ENCODE assay signal across 20 cellular contexts in the genomic region with DNA sequence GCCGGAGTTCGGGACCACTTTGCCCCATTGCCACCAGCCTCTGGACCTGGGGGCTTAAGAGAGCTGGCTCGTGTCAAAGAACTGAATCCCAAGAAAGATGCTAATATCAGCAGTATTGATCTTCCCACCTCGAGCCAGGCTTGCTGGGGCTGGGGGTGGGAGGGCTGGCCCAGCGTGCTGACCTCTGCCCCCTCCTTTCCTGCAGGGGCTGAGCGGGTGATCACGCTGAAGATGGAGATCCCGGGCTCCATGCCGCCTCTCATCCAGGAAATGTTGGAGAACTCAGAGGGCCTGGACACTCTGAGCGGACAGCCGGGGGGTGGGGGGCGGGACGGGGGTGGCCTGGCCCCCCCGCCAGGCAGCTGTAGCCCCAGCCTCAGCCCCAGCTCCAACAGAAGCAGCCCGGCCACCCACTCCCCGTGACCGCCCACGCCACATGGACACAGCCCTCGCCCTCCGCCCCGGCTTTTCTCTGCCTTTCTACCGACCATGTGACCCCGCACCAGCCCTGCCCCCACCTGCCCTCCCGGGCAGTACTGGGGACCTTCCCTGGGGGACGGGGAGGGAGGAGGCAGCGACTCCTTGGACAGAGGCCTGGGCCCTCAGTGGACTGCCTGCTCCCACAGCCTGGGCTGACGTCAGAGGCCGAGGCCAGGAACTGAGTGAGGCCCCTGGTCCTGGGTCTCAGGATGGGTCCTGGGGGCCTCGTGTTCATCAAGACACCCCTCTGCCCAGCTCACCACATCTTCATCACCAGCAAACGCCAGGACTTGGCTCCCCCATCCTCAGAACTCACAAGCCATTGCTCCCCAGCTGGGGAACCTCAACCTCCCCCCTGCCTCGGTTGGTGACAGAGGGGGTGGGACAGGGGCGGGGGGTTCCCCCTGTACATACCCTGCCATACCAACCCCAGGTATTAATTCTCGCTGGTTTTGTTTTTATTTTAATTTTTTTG. TPM values are rescaled to one million over a fixed set of nuclear protein-coding genes. Genes with fewer than 3 reads are reported as not detected.
A peak's percentile ranks its signal among the peaks of the same experiment; 100 is the strongest.
DNase-seq lines count a peak whose midpoint lies in the region; ATAC-seq and TF ChIP-seq lines count a peak whose summit lies in the region.
"Had no signal": no experiment of that assay in that cellular context is flagged by ENCODE, and none has a peak within 500 bp of the region (broad histone marks: within the 10 kb centered on the region; RNA-seq: fewer than 3 reads in every experiment).

No MANE protein-coding gene starts in this region.

- DNase-seq in H7 (peak; percentile 70), epidermal melanocyte (ENCODE audit: insufficient read length, low spot score) (peak; percentile 11), right lobe of liver (peak in 2 of 3 donors; percentile 63 to 65), gastrocnemius medialis (peak in 1 of 2 donors; percentile 47), HK-2 (ENCODE audit: unreplicated experiment) (no peak), AG08395 (ENCODE audit: low spot score) (no peak), foreskin keratinocyte (no peak), head of caudate nucleus (no peak)
- DNase-seq: activated CD4-positive, alpha-beta T cell treated with anti-CD3 and anti-CD28 coated beads, Interleukin-2, amount 10 ng/mL, durations not matched to agents 24 days and 14 days; activated gamma-delta T cell treated with Interleukin-2 at 50 U/mL for 16 hours; CD4-positive, CD25-positive, alpha-beta regulatory T cell; effector memory CD4-positive, alpha-beta T cell; NCI-H1436; NCI-H2171; NCI-H748 treated with DMSO at 0.1 percent for 48 hours; PC-9; small intestine; stimulated activated CD8-positive, alpha-beta memory T cell treated with anti-CD3 and anti-CD28 coated beads, Interleukin-4, amount 100 ng/mL, for 48 hours had no signal

- H3K27ac ChIP-seq in right lobe of liver (peak overlapping the region in 2 of 3 donors; percentile 20 to 33), gastrocnemius medialis (peak overlapping the region; percentile 33 to 69 (median 51)), foreskin keratinocyte (no peak overlapping the region)
- H3K27ac ChIP-seq: PC-9, thoracic aorta had no signal

- ATAC-seq in right lobe of liver: no peak
- no peak for ATAC-seq in gastrocnemius medialis
- ATAC-seq in foreskin keratinocyte: no peak

- peaks cover 2% of the 10 kb centered on the region; the same call in 1 of the 2 replicates for H3K27me3 ChIP-seq in H7 (ENCODE audit: control insufficient read depth, insufficient read depth, low read length)
- H3K27me3 ChIP-seq in right lobe of liver: no peaks in the 10 kb centered on the region
- H3K27me3 ChIP-seq in gastrocnemius medialis: no peaks in the 10 kb centered on the region
- peaks cover 9% of the 10 kb centered on the region for H3K27me3 ChIP-seq in foreskin keratinocyte

- H3K4me3 ChIP-seq in H7 (ENCODE audit: insufficient read depth, low read depth, low read length): no peak overlapping the region
- H3K4me3 ChIP-seq in right lobe of liver: no peak overlapping the region
- H3K4me3 ChIP-seq in gastrocnemius medialis: no peak overlapping the region
- H3K4me3 ChIP-seq: GM23338, PC-9, thoracic aorta had no signal

- 34% methylated on average over 13 of the region's 33 CpGs for WGBS in right lobe of liver (ENCODE audit: insufficient coverage, low coverage, low lambda C conversion rate, missing lambda C conversion rate)

- in situ Hi-C loops in gastrocnemius medialis (cut with MboI; ENCODE audit: low sequenced_read_pairs in 4 of 4): loop anchor here in 3 of 4 donors (5.0 to 25.0 kb wide), 4 partner anchors 54 to 151 kb away; partner anchors contain the start of gene WIPF2 (in 1 of the 3)

- H3K4me1 ChIP-seq in right lobe of liver (peaks cover 0 to 54% (median 30%) of the 10 kb centered on the region in 4 donors), gastrocnemius medialis (peaks cover 10 to 12% of the 10 kb centered on the region in 2 donors), foreskin keratinocyte (no peaks in the 10 kb centered on the region)

- H3K36me3 ChIP-seq in H7 (replicated peaks; ENCODE audit: control insufficient read depth, insufficient read depth, low read length) (peaks cover 6% of the 10 kb centered on the region), right lobe of liver (peaks cover 0 to 19% (median 11%) of the 10 kb centered on the region in 4 donors), gastrocnemius medialis (peaks cover 0 to 45% of the 10 kb centered on the region in 2 donors)

- TF ChIP-seq CTCF in right lobe of liver (IDR thresholded peaks at IDR 0.05): no peak
- TF ChIP-seq CTCF in gastrocnemius medialis (IDR thresholded peaks at IDR 0.05 in 4 of 5, conservative IDR thresholded peaks at IDR 0.05 in 1 of 5): no peak
- TF ChIP-seq CTCF in foreskin keratinocyte (conservative IDR thresholded peaks at IDR 0.05): no peak

- TF ChIP-seq POLR2A in right lobe of liver (IDR thresholded peaks at IDR 0.05) (no peak), gastrocnemius medialis (IDR thresholded peaks at IDR 0.05) (no peak)

- H3K9me3 ChIP-seq in right lobe of liver: no peaks in the 10 kb centered on the region
- H3K9me3 ChIP-seq in gastrocnemius medialis: no peaks in the 10 kb centered on the region
- H3K9me3 ChIP-seq: thoracic aorta had no signal

- intact Hi-C loops in right lobe of liver (cut with DNase I): loop anchor here in 1 of 2 donors (5.0 kb wide), 2 partner anchors 49 to 61 kb away; partner anchors contain the start of genes RARA and TOP2A
- intact Hi-C loops in gastrocnemius medialis (cut with DNase I; ENCODE audit: low total_unique reads): loop anchor here (1.0 to 10.0 kb wide), 3 partner anchors 41 to 151 kb away; no protein-coding TSS in a partner anchor
- intact Hi-C loops in head of caudate nucleus (cut with DNase I): loop anchor here (2.0 to 5.0 kb wide), 2 partner anchors 53 to 176 kb away; no protein-coding TSS in a partner anchor

RNA-seq across cellular contexts. Expression of gene GJD3, which starts 8.5 kb away (rescaled TPM):
- total RNA-seq in H7 (2014; rRNA removed; shearing (Covaris generic)): 0.38 and 1.2 TPM in 2 replicates
- total RNA-seq in right lobe of liver: under 1 TPM in 5 of 6 experiments, not detected in 1; 0.22 to 0.78 (median 0.37) TPM
- 1 to 10 TPM in 1 of 4 donors, under 1 TPM in 1, not detected in 2; 0.98 to 1.2 TPM for total RNA-seq in gastrocnemius medialis
- not detected in 2 replicates for total RNA-seq in foreskin keratinocyte
- not detected in 2 replicates for polyA plus RNA-seq in foreskin keratinocyte
- total RNA-seq: CD4-positive, CD25-positive, alpha-beta regulatory T cell; PC-9 had no signal
- polyA plus RNA-seq: CD4-positive, CD25-positive, alpha-beta regulatory T cell; GM23338 had no signal

RNA-seq across cellular contexts. Expression of gene RARA, which starts 47.1 kb away (rescaled TPM):
- total RNA-seq in H7 (2014; rRNA removed; shearing (Covaris generic)): 19.3 and 22.1 TPM in 2 replicates
- total RNA-seq in right lobe of liver (10 to 100 TPM; 17.7 to 41.9 (median 22.9) TPM), gastrocnemius medialis (10 to 100 TPM; 20.3 to 67.0 (median 48.4) TPM), foreskin keratinocyte (26.4 and 28.4 TPM in 2 replicates)
- 21.6 and 22.4 TPM in 2 replicates for polyA plus RNA-seq in foreskin keratinocyte

Comparison
In these comparisons a context has a peak if more than half of its experiments do, and no peak if none do; other contexts are left out.
1. DNase-seq: peak in H7 (single experiment), epidermal melanocyte (single experiment) and right lobe of liver (2 of 3); none in HK-2 (single experiment), AG08395 (single experiment), foreskin keratinocyte (0 of 2) and head of caudate nucleus (0 of 42).